ENCODE assay signal across 8 cellular contexts in genomic region chr7:2100278-2101205, GRCh38.
A peak's percentile ranks its signal among the peaks of the same experiment; 100 is the strongest.
DNase-seq lines count a peak whose midpoint lies in the region; ATAC-seq, FAIRE-seq and TF ChIP-seq lines count a peak whose summit lies in the region.

No MANE protein-coding gene starts in this region.

- H3K36me3 ChIP-seq in DOHH2 (ENCODE audit: control insufficient read depth, low read length) (peaks cover 3% of the 10 kb centered on the region; the same call in 1 of the 2 replicates), Loucy (ENCODE audit: insufficient read depth, low read length) (no peaks in the 10 kb centered on the region)

- peaks cover 6% of the 10 kb centered on the region for H3K36me3 Mint-ChIP-seq in glutamatergic neuron (ENCODE audit: unreplicated experiment)

- no peak overlapping the region for H3K4me3 Mint-ChIP-seq in glutamatergic neuron (ENCODE audit: unreplicated experiment)

- TF ChIP-seq CTCF in DOHH2 (IDR thresholded peaks at IDR 0.05; ENCODE audit: low read depth, low read length, poor library complexity, severe bottlenecking) (peak; percentile 57), Loucy (conservative IDR thresholded peaks at IDR 0.05; ENCODE audit: low read length) (peak; percentile 55), glutamatergic neuron (IDR thresholded peaks at IDR 0.05; ENCODE audit: partially characterized antibody, unreplicated experiment) (no peak)

- H3K4me2 ChIP-seq in DOHH2 (ENCODE audit: low read length) (peak overlapping the region; percentile 83), Loucy (ENCODE audit: low read depth, low read length, poor library complexity, severe bottlenecking) (peak overlapping the region; percentile 48)

- no peak for ATAC-seq in HG03039 (IDR thresholded peaks at IDR 0.05; ENCODE audit: unreplicated experiment)

- H3F3A ChIP-seq in DOHH2 (ENCODE audit: control insufficient read depth, insufficient read depth) (peaks cover 15% of the 10 kb centered on the region), Loucy (ENCODE audit: low read depth) (0 out of 2 replicates have a peak, but pooled peaks cover 3% of the 10 kb centered on the region)

- H3K4me1 ChIP-seq in DOHH2 (ENCODE audit: control insufficient read depth, low read length) (peaks cover 57% of the 10 kb centered on the region), Loucy (ENCODE audit: insufficient read depth, low read length, poor library complexity, severe bottlenecking) (peaks cover 32% of the 10 kb centered on the region)

- H3K9me3 Mint-ChIP-seq in glutamatergic neuron (ENCODE audit: unreplicated experiment) = peaks cover 14% of the 10 kb centered on the region

- peak overlapping the region; percentile 89 for H3K27ac ChIP-seq in DOHH2 (ENCODE audit: low read depth, low read length)

- H2AFZ ChIP-seq in Loucy (ENCODE audit: low read length) = no peak overlapping the region

- H3K9ac ChIP-seq in Loucy (ENCODE audit: low read depth, low read length, poor library complexity, severe bottlenecking) = no peak overlapping the region

- H3K4me1 Mint-ChIP-seq in glutamatergic neuron (ENCODE audit: low read depth, unreplicated experiment) = peaks cover 45% of the 10 kb centered on the region

- H3K9me3 ChIP-seq in DOHH2 (ENCODE audit: control insufficient read depth, insufficient read depth, low read length) = no peaks in the 10 kb centered on the region
- no peaks in the 10 kb centered on the region for H3K9me3 ChIP-seq in Loucy (ENCODE audit: insufficient read depth, low read depth, low read length)

- no peaks in the 10 kb centered on the region for H4K20me1 ChIP-seq in DOHH2 (ENCODE audit: control insufficient read depth, insufficient read depth, low read depth, low read length)
- no peaks in the 10 kb centered on the region for H4K20me1 ChIP-seq in Loucy (ENCODE audit: insufficient read depth, low read length, poor library complexity, severe bottlenecking)

- H3K79me2 ChIP-seq in DOHH2 (ENCODE audit: control insufficient read depth, low read length) (peaks cover 37% of the 10 kb centered on the region), Loucy (ENCODE audit: insufficient read depth, low read length) (peaks cover 11% of the 10 kb centered on the region; the same call in 1 of the 2 replicates)

- H3K9me2 ChIP-seq in DOHH2 (replicated peaks; ENCODE audit: control insufficient read depth, low read length) (no peaks in the 10 kb centered on the region), Loucy (replicated peaks; ENCODE audit: low read depth, low read length) (no peaks in the 10 kb centered on the region)

- peak overlapping the region; percentile 43 for H3K27ac Mint-ChIP-seq in glutamatergic neuron (ENCODE audit: unreplicated experiment)

- H3K27me3 ChIP-seq in DOHH2 (ENCODE audit: control insufficient read depth, low read length) (no peaks in the 10 kb centered on the region), Loucy (ENCODE audit: insufficient read depth, low read length, poor library complexity, severe bottlenecking) (no peaks in the 10 kb centered on the region)

- peak overlapping the region; percentile 58 for H3K4me3 ChIP-seq in DOHH2 (ENCODE audit: low read length)
- H3K4me3 ChIP-seq in Loucy (ENCODE audit: low read length, poor library complexity, severe bottlenecking) = no peak overlapping the region

- peak; percentile 71 for FAIRE-seq in GM19239 (lab: Jason Lieb, UNC)

- DNase-seq in GM19239 (ENCODE audit: insufficient read length, low spot score) (peak; percentile 80), glutamatergic neuron (no peak), glomerular visceral epithelial cell (ENCODE audit: extremely low spot score) (no peak), NCI-H1694 treated with DMSO at 0.1 percent for 48 hours (lab: John Stamatoyannopoulos, UW) (no peak), NCI-H2196 (lab: John Stamatoyannopoulos, UW; ENCODE audit: unreplicated experiment) (no peak)

- peaks cover 18% of the 10 kb centered on the region for H3K27me3 Mint-ChIP-seq in glutamatergic neuron (ENCODE audit: unreplicated experiment)
